2 cellular contexts compared by ENCODE assay signal in the genomic region with DNA sequence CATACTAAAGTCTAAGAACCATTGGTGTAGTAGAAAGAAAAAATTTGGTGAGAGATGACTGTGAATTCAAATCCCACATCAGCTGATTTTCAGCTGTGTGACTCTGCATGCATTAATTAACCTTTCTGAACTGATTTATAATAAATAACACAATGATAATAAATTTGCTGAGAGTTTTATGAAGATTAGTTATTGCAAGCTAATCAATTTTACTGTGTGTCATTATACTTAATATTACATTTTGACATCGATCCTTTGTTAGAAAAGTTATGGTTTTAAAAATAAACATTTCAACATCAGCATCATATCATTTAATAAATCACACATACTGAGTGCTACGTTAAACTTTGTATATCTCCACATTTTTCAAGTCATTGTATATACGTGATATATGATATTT.
A peak's percentile ranks its signal among the peaks of the same experiment; 100 is the strongest.
TF ChIP-seq lines count a peak whose summit lies in the region.

No MANE protein-coding gene starts in this region.

TF ChIP-seq in HepG2, 621 proteins besides CTCF, POLR2A, EP300 and RAD21 (continued from another document):
- TF ChIP-seq, protein P1, sequence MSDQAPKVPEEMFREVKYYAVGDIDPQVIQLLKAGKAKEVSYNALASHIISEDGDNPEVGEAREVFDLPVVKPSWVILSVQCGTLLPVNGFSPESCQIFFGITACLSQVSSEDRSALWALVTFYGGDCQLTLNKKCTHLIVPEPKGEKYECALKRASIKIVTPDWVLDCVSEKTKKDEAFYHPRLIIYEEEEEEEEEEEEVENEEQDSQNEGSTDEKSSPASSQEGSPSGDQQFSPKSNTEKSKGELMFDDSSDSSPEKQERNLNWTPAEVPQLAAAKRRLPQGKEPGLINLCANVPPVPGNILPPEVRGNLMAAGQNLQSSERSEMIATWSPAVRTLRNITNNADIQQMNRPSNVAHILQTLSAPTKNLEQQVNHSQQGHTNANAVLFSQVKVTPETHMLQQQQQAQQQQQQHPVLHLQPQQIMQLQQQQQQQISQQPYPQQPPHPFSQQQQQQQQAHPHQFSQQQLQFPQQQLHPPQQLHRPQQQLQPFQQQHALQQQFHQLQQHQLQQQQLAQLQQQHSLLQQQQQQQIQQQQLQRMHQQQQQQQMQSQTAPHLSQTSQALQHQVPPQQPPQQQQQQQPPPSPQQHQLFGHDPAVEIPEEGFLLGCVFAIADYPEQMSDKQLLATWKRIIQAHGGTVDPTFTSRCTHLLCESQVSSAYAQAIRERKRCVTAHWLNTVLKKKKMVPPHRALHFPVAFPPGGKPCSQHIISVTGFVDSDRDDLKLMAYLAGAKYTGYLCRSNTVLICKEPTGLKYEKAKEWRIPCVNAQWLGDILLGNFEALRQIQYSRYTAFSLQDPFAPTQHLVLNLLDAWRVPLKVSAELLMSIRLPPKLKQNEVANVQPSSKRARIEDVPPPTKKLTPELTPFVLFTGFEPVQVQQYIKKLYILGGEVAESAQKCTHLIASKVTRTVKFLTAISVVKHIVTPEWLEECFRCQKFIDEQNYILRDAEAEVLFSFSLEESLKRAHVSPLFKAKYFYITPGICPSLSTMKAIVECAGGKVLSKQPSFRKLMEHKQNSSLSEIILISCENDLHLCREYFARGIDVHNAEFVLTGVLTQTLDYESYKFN (CRISPR knock-in tag; conservative IDR thresholded peaks at IDR 0.05) = no peak
- TF ChIP-seq, protein P2, sequence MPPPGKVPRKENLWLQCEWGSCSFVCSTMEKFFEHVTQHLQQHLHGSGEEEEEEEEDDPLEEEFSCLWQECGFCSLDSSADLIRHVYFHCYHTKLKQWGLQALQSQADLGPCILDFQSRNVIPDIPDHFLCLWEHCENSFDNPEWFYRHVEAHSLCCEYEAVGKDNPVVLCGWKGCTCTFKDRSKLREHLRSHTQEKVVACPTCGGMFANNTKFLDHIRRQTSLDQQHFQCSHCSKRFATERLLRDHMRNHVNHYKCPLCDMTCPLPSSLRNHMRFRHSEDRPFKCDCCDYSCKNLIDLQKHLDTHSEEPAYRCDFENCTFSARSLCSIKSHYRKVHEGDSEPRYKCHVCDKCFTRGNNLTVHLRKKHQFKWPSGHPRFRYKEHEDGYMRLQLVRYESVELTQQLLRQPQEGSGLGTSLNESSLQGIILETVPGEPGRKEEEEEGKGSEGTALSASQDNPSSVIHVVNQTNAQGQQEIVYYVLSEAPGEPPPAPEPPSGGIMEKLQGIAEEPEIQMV (CRISPR knock-in tag; IDR thresholded peaks at IDR 0.05; ENCODE audit: low read depth) = no peak
- no peak for TF ChIP-seq NRL (CRISPR knock-in tag; IDR thresholded peaks at IDR 0.05; ENCODE audit: borderline replicate concordance)
- TF ChIP-seq JUNB (CRISPR knock-in tag; IDR thresholded peaks at IDR 0.05; ENCODE audit: borderline replicate concordance) = no peak
- peak; percentile 76 for TF ChIP-seq MAFF (IDR thresholded peaks at IDR 0.05; ENCODE audit: low read depth, low read length)
- peak; percentile 63 to 88 for TF ChIP-seq MAFK (conservative IDR thresholded peaks at IDR 0.05 in 1 of 2, IDR thresholded peaks at IDR 0.05 in 1 of 2; ENCODE audit: low read length in 2 of 2)

TF ChIP-seq in K562, 482 proteins besides CTCF, POLR2A, EP300 and RAD21 (continued from another document):
- TF ChIP-seq, protein P3, sequence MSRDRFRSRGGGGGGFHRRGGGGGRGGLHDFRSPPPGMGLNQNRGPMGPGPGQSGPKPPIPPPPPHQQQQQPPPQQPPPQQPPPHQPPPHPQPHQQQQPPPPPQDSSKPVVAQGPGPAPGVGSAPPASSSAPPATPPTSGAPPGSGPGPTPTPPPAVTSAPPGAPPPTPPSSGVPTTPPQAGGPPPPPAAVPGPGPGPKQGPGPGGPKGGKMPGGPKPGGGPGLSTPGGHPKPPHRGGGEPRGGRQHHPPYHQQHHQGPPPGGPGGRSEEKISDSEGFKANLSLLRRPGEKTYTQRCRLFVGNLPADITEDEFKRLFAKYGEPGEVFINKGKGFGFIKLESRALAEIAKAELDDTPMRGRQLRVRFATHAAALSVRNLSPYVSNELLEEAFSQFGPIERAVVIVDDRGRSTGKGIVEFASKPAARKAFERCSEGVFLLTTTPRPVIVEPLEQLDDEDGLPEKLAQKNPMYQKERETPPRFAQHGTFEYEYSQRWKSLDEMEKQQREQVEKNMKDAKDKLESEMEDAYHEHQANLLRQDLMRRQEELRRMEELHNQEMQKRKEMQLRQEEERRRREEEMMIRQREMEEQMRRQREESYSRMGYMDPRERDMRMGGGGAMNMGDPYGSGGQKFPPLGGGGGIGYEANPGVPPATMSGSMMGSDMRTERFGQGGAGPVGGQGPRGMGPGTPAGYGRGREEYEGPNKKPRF (IDR thresholded peaks at IDR 0.05; ENCODE audit: low read depth, low read length) = no peak
- TF ChIP-seq MAFK (IDR thresholded peaks at IDR 0.05; ENCODE audit: low read length) = peak; percentile 6; the same call in 1 of the 2 replicates
- no peak for TF ChIP-seq ZSCAN29 (IDR thresholded peaks at IDR 0.05)
- TF ChIP-seq ZNF589 (CRISPR knock-in tag; IDR thresholded peaks at IDR 0.05; ENCODE audit: low read depth) = no peak
- TF ChIP-seq, protein P4, sequence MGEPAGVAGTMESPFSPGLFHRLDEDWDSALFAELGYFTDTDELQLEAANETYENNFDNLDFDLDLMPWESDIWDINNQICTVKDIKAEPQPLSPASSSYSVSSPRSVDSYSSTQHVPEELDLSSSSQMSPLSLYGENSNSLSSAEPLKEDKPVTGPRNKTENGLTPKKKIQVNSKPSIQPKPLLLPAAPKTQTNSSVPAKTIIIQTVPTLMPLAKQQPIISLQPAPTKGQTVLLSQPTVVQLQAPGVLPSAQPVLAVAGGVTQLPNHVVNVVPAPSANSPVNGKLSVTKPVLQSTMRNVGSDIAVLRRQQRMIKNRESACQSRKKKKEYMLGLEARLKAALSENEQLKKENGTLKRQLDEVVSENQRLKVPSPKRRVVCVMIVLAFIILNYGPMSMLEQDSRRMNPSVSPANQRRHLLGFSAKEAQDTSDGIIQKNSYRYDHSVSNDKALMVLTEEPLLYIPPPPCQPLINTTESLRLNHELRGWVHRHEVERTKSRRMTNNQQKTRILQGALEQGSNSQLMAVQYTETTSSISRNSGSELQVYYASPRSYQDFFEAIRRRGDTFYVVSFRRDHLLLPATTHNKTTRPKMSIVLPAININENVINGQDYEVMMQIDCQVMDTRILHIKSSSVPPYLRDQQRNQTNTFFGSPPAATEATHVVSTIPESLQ (CRISPR knock-in tag; IDR thresholded peaks at IDR 0.05) = no peak
- TF ChIP-seq ZBTB17 (CRISPR knock-in tag; IDR thresholded peaks at IDR 0.05) = no peak
